ENCODE assay signal across 1 cellular context in the genomic region with DNA sequence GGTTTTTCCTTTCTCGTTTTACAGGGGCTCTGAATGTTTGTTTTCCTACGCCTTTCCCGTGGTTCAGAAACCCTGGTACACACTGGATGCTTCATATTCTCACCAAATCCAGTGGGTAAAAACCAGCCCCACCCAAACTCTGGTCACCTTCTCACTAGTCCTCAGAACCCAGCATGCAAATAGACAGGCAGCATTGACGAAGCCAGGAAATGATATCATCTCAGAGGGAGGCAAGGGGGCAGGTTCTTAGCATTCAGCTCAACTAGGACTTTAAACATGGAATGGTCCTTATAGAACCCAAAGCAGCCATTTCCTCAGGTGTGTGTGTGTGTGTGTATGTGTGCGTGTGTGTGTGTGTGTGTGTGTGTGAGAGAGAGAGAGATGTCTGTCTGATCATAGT.
TF ChIP-seq lines count a peak whose summit lies in the region.

No MANE protein-coding gene starts in this region.

TF ChIP-seq in GM12878, 131 proteins besides CTCF, POLR2A, EP300 and RAD21 (continued from another document):
- TF ChIP-seq PBX3 (IDR thresholded peaks at IDR 0.05; ENCODE audit: insufficient replicate concordance, low read depth, low read length) (no peak), PAX8 (IDR thresholded peaks at IDR 0.05) (no peak), NBN (IDR thresholded peaks at IDR 0.05) (no peak), RAD51 (IDR thresholded peaks at IDR 0.05) (no peak), FOS (IDR thresholded peaks at IDR 0.05; ENCODE audit: borderline replicate concordance, extremely low read depth, insufficient read length) (no peak), ZSCAN29 (IDR thresholded peaks at IDR 0.05) (no peak)
- TF ChIP-seq, protein P1, sequence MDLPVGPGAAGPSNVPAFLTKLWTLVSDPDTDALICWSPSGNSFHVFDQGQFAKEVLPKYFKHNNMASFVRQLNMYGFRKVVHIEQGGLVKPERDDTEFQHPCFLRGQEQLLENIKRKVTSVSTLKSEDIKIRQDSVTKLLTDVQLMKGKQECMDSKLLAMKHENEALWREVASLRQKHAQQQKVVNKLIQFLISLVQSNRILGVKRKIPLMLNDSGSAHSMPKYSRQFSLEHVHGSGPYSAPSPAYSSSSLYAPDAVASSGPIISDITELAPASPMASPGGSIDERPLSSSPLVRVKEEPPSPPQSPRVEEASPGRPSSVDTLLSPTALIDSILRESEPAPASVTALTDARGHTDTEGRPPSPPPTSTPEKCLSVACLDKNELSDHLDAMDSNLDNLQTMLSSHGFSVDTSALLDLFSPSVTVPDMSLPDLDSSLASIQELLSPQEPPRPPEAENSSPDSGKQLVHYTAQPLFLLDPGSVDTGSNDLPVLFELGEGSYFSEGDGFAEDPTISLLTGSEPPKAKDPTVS (IDR thresholded peaks at IDR 0.05; ENCODE audit: low read depth, low read length) = no peak
